8 cellular contexts compared by ENCODE assay signal in the genomic region with DNA sequence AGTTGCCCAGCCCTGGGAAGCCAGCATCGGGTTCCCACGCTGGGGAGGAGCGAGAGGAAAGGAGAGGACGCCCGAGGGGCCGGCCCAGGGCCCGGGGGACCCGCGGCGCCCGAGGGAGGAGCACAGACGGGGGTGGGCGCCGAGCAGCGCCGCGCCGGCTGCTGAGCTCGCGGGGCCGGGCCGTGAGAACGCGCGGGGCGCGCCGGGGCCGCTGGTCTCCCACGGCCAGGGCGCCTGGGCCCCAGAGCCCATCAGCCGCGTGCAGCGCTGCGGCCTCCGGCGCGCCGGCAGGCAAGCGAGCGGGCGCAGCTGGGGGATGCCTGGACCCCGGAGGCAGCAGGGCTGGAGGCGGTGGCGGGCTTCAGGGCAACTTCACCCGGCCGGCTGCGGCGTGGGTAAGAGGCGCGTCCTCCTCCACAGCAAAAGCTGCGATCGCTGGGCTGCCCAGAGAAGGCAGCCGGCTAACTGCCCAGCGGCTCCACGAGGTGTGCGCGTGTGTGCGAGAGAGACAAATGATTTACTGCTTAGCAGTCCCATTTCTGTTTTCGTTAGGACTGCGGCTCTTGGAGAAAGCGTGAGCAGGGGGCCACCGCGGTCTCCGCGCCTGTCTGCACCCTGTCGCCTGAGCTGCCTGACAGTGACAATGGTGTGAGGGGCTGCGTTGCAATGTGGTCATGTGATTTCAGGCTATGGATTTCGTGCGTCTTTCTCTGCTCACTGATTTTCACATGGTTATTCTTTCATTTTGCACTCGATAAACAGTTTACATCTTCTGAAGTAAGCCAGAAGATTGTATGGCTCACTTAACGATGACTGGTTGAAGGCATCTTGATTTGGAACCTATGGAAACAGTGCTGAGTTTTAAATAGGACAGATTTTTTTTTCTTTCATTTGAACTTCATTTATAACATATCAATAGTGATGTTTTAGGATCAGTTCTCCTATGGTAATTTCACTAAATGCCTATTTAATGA. TPM values are rescaled to one million over a fixed set of nuclear protein-coding genes. Genes with fewer than 3 reads are reported as not detected.
DNase-seq lines count a peak whose midpoint lies in the region; ATAC-seq and TF ChIP-seq lines count a peak whose summit lies in the region.

No MANE protein-coding gene starts in this region.

- WGBS in transverse colon (ENCODE audit: low coverage in 1 of 2), 2 donors: 4 to 8% methylated on average over 2 to 45 of the region's 72 CpGs

- H3K27me3 ChIP-seq in transverse colon: peaks cover 34% of the 10 kb centered on the region

- ATAC-seq in GM19395 (IDR thresholded peaks at IDR 0.05; ENCODE audit: unreplicated experiment) (peak; percentile 50), HG03460 (IDR thresholded peaks at IDR 0.05; ENCODE audit: unreplicated experiment) (peak; percentile 40)

- no peak for TF ChIP-seq POLR2A in transverse colon (IDR thresholded peaks at IDR 0.05)

- DNase-seq in DMS53 (lab: John Stamatoyannopoulos, UW): peak; percentile 65
- DNase-seq in epithelial cell of esophagus (ENCODE audit: low read depth): peak; percentile 40
- DNase-seq in mesothelial cell of epicardium (ENCODE audit: low spot score in 2 of 2, unreplicated experiment in 2 of 2): peak; percentile 35 to 71
- DNase-seq in transverse colon: peak; percentile 35
- DNase-seq in GM19240 (ENCODE audit: insufficient read length, low spot score): no peak

- H3K9me3 ChIP-seq in transverse colon: no peaks in the 10 kb centered on the region

- peaks cover 80% of the 10 kb centered on the region for H3K27me3 Mint-ChIP-seq in T-helper 1 cell treated with Interleukin-12 subunit alpha and Interleukin-12 subunit beta and Interleukin-4 antibody, amounts not matched to agents 30 μg/mL and 1 μg/mL, for 36 hours (ENCODE audit: low read depth)
- H3K27me3 Mint-ChIP-seq in mesothelial cell of epicardium (ENCODE audit: low read depth): no peaks in the 10 kb centered on the region

- peaks cover 7% of the 10 kb centered on the region for H3K4me1 Mint-ChIP-seq in T-helper 1 cell treated with Interleukin-12 subunit alpha and Interleukin-12 subunit beta and Interleukin-4 antibody, amounts not matched to agents 30 μg/mL and 1 μg/mL, for 36 hours (ENCODE audit: low read depth)
- H3K4me1 Mint-ChIP-seq in mesothelial cell of epicardium: peaks cover 66% of the 10 kb centered on the region

- no peak overlapping the region for H3K27ac Mint-ChIP-seq in T-helper 1 cell treated with Interleukin-12 subunit alpha and Interleukin-12 subunit beta and Interleukin-4 antibody, amounts not matched to agents 30 μg/mL and 1 μg/mL, for 36 hours
- H3K27ac Mint-ChIP-seq in mesothelial cell of epicardium: peak overlapping the region; percentile 99

- TF ChIP-seq CTCF in epithelial cell of esophagus (IDR thresholded peaks at IDR 0.05; ENCODE audit: insufficient read depth, low read depth, low read length, missing control alignments) (no peak), mesothelial cell of epicardium (IDR thresholded peaks at IDR 0.05; ENCODE audit: unreplicated experiment) (no peak), transverse colon (IDR thresholded peaks at IDR 0.05) (no peak)

- peak overlapping the region; percentile 60 for H3K4me3 ChIP-seq in epithelial cell of esophagus (ENCODE audit: low read length)
- H3K4me3 ChIP-seq in transverse colon: peak overlapping the region; percentile 46 to 66 (median 52)

- no peaks in the 10 kb centered on the region for H3K9me3 Mint-ChIP-seq in T-helper 1 cell treated with Interleukin-12 subunit alpha and Interleukin-12 subunit beta and Interleukin-4 antibody, amounts not matched to agents 30 μg/mL and 1 μg/mL, for 36 hours
- H3K9me3 Mint-ChIP-seq in mesothelial cell of epicardium: no peaks in the 10 kb centered on the region

- peak overlapping the region; percentile 83 to 94 (median 86) for H3K27ac ChIP-seq in transverse colon

- peaks cover 0 to 5% (median 3%) of the 10 kb centered on the region in 4 donors for H3K4me1 ChIP-seq in transverse colon

- intact Hi-C loops in transverse colon (cut with DNase I; ENCODE audit: low total_unique reads): loop anchor here (5.0 to 10.0 kb wide), 3 partner anchors 143 to 284 kb away; partner anchors contain the start of gene CTSO

- H3K36me3 ChIP-seq in transverse colon: no peaks in the 10 kb centered on the region

- TF ChIP-seq EP300 in transverse colon (IDR thresholded peaks at IDR 0.05; ENCODE audit: low read depth): no peak

- in situ Hi-C loops in transverse colon (cut with MboI; ENCODE audit: low pct_ligation_motif_present in 1 of 4, low pct_unique_long_range_greater_than_20kb in 1 of 4, low sequenced_read_pairs in 3 of 4): loop anchor here in 1 of 4 donors (10.0 kb wide), 1 partner anchor 143 kb away; no protein-coding TSS in a partner anchor

- H3K36me3 Mint-ChIP-seq in T-helper 1 cell treated with Interleukin-12 subunit alpha and Interleukin-12 subunit beta and Interleukin-4 antibody, amounts not matched to agents 30 μg/mL and 1 μg/mL, for 36 hours (ENCODE audit: low read depth): no peaks in the 10 kb centered on the region
- H3K36me3 Mint-ChIP-seq in mesothelial cell of epicardium: no peaks in the 10 kb centered on the region

- peak overlapping the region; percentile 94 for H3K4me3 Mint-ChIP-seq in T-helper 1 cell treated with Interleukin-12 subunit alpha and Interleukin-12 subunit beta and Interleukin-4 antibody, amounts not matched to agents 30 μg/mL and 1 μg/mL, for 36 hours
- peak overlapping the region; percentile 98 for H3K4me3 Mint-ChIP-seq in mesothelial cell of epicardium

RNA-seq across cellular contexts. Expression of gene GUCY1A1, which starts 1.2 kb away (rescaled TPM):
- total RNA-seq in mesothelial cell of epicardium (49.1 to 52.3 TPM (median 52.2 TPM) in 3 replicates), transverse colon (10 to 100 TPM; 29.4 to 45.6 (median 32.7) TPM)
